ENCODE assay signal across 2 cellular contexts in the genomic region with DNA sequence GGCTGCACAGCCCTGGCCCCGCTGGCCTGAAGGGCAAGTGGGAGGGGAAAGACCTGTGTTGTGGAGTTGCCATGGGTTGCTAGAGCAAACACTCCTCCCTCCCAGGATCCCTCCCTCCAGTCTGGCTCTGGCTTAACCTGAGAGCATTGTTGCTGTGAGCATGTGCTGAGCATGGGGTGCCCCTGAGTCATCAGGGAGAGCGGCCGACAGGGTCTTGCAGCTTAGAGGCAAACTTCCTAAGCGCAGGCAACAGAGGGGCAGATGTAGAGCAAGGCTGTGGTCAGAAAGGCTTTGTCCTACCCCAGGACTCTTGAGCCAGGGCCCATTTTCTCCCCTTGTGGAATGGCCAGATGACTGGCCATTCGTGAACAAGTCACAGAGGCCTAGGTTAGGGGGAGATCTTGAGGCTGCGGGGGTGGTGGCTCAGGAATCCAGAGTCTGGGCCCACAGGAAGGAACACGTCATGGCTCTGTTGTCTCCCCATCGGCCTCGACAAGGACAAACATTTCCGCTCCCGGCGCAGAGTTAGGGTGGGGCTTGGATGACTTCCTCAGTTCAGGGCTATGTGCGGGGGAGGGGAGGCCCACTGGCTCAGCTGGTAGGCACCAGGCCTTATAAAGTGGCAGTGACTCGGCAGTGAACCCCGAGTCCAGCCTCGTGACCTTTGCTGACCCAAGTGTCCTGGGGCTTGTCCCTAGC.
TF ChIP-seq lines count a peak whose summit lies in the region.

No MANE protein-coding gene starts in this region.

TF ChIP-seq in HEK293, 187 proteins besides CTCF, POLR2A, EP300 and RAD21 (continues in another document):
- TF ChIP-seq ZNF274 (IDR thresholded peaks at IDR 0.05; ENCODE audit: low read length) (no peak), ZNF274 (tag by site-specific recombination; IDR thresholded peaks at IDR 0.05; ENCODE audit: borderline replicate concordance) (no peak), ZNF521 (tag by site-specific recombination; IDR thresholded peaks at IDR 0.05) (no peak), ZNF530 (tag by site-specific recombination; IDR thresholded peaks at IDR 0.05; ENCODE audit: low read depth) (no peak), EGR2 (tag by site-specific recombination; IDR thresholded peaks at IDR 0.05; ENCODE audit: low read depth) (peak; percentile 33; the same call in 1 of the 2 replicates), ZNF610 (tag by site-specific recombination; IDR thresholded peaks at IDR 0.05; ENCODE audit: borderline replicate concordance) (no peak), ZNF169 (tag by site-specific recombination; IDR thresholded peaks at IDR 0.05) (no peak), ZIC2 (tag by site-specific recombination; IDR thresholded peaks at IDR 0.05) (peak; percentile 41; the same call in 1 of the 2 replicates), ZNF394 (tag by site-specific recombination; IDR thresholded peaks at IDR 0.05; ENCODE audit: borderline replicate concordance) (no peak), ZFP41 (tag by site-specific recombination; IDR thresholded peaks at IDR 0.05; ENCODE audit: borderline replicate concordance) (no peak), ZNF24 (tag by site-specific recombination; IDR thresholded peaks at IDR 0.05) (peak; percentile 80; the same call in 1 of the 2 replicates), ZNF791 (tag by site-specific recombination; IDR thresholded peaks at IDR 0.05) (no peak), ZNF366 (tag by site-specific recombination; conservative IDR thresholded peaks at IDR 0.05) (peak; percentile 89), ZNF600 (tag by site-specific recombination; IDR thresholded peaks at IDR 0.05) (peak; percentile 99), RBAK (tag by site-specific recombination; IDR thresholded peaks at IDR 0.05) (no peak)
- TF ChIP-seq, protein P1, sequence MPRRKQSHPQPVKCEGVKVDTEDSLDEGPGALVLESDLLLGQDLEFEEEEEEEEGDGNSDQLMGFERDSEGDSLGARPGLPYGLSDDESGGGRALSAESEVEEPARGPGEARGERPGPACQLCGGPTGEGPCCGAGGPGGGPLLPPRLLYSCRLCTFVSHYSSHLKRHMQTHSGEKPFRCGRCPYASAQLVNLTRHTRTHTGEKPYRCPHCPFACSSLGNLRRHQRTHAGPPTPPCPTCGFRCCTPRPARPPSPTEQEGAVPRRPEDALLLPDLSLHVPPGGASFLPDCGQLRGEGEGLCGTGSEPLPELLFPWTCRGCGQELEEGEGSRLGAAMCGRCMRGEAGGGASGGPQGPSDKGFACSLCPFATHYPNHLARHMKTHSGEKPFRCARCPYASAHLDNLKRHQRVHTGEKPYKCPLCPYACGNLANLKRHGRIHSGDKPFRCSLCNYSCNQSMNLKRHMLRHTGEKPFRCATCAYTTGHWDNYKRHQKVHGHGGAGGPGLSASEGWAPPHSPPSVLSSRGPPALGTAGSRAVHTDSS (tag by site-specific recombination; IDR thresholded peaks at IDR 0.05), result no peak
- TF ChIP-seq, protein P2, sequence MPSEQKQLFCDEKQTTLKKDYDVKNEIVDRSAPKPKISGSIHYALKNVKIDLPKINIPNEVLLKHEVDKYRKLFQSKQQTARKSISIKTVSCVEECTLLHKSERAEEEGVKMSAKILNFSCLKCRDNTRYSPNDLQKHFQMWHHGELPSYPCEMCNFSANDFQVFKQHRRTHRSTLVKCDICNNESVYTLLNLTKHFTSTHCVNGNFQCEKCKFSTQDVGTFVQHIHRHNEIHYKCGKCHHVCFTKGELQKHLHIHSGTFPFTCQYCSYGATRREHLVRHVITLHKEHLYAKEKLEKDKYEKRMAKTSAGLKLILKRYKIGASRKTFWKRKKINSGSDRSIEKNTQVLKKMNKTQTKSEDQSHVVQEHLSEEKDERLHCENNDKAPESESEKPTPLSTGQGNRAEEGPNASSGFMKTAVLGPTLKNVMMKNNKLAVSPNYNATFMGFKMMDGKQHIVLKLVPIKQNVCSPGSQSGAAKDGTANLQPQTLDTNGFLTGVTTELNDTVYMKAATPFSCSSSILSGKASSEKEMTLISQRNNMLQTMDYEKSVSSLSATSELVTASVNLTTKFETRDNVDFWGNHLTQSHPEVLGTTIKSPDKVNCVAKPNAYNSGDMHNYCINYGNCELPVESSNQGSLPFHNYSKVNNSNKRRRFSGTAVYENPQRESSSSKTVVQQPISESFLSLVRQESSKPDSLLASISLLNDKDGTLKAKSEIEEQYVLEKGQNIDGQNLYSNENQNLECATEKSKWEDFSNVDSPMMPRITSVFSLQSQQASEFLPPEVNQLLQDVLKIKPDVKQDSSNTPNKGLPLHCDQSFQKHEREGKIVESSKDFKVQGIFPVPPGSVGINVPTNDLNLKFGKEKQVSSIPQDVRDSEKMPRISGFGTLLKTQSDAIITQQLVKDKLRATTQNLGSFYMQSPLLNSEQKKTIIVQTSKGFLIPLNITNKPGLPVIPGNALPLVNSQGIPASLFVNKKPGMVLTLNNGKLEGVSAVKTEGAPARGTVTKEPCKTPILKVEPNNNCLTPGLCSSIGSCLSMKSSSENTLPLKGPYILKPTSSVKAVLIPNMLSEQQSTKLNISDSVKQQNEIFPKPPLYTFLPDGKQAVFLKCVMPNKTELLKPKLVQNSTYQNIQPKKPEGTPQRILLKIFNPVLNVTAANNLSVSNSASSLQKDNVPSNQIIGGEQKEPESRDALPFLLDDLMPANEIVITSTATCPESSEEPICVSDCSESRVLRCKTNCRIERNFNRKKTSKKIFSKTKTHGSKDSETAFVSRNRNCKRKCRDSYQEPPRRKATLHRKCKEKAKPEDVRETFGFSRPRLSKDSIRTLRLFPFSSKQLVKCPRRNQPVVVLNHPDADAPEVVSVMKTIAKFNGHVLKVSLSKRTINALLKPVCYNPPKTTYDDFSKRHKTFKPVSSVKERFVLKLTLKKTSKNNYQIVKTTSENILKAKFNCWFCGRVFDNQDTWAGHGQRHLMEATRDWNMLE (tag by site-specific recombination; conservative IDR thresholded peaks at IDR 0.05; ENCODE audit: low read depth), result peak; percentile 51
- TF ChIP-seq, protein P3, sequence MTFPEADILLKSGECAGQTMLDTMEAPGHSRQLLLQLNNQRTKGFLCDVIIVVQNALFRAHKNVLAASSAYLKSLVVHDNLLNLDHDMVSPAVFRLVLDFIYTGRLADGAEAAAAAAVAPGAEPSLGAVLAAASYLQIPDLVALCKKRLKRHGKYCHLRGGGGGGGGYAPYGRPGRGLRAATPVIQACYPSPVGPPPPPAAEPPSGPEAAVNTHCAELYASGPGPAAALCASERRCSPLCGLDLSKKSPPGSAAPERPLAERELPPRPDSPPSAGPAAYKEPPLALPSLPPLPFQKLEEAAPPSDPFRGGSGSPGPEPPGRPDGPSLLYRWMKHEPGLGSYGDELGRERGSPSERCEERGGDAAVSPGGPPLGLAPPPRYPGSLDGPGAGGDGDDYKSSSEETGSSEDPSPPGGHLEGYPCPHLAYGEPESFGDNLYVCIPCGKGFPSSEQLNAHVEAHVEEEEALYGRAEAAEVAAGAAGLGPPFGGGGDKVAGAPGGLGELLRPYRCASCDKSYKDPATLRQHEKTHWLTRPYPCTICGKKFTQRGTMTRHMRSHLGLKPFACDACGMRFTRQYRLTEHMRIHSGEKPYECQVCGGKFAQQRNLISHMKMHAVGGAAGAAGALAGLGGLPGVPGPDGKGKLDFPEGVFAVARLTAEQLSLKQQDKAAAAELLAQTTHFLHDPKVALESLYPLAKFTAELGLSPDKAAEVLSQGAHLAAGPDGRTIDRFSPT (tag by site-specific recombination; IDR thresholded peaks at IDR 0.05), result peak; percentile 57; the same call in 1 of the 2 replicates

TF ChIP-seq in HepG2, 621 proteins besides CTCF, POLR2A, EP300 and RAD21 (continues in another document):
- peak; percentile 65 for TF ChIP-seq ZNF317 (CRISPR knock-in tag; IDR thresholded peaks at IDR 0.05)
- peak; percentile 37 for TF ChIP-seq RELA (CRISPR knock-in tag; IDR thresholded peaks at IDR 0.05)
- no peak for TF ChIP-seq CBX5 (CRISPR knock-in tag; IDR thresholded peaks at IDR 0.05; ENCODE audit: borderline replicate concordance)
- TF ChIP-seq, protein P4, sequence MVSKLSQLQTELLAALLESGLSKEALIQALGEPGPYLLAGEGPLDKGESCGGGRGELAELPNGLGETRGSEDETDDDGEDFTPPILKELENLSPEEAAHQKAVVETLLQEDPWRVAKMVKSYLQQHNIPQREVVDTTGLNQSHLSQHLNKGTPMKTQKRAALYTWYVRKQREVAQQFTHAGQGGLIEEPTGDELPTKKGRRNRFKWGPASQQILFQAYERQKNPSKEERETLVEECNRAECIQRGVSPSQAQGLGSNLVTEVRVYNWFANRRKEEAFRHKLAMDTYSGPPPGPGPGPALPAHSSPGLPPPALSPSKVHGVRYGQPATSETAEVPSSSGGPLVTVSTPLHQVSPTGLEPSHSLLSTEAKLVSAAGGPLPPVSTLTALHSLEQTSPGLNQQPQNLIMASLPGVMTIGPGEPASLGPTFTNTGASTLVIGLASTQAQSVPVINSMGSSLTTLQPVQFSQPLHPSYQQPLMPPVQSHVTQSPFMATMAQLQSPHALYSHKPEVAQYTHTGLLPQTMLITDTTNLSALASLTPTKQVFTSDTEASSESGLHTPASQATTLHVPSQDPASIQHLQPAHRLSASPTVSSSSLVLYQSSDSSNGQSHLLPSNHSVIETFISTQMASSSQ (IDR thresholded peaks at IDR 0.05; ENCODE audit: low read depth), result no peak
- TF ChIP-seq, protein P4 (CRISPR knock-in tag; IDR thresholded peaks at IDR 0.05; ENCODE audit: borderline replicate concordance), result peak; percentile 74; the same call in 1 of the 2 replicates
- TF ChIP-seq, protein P5, sequence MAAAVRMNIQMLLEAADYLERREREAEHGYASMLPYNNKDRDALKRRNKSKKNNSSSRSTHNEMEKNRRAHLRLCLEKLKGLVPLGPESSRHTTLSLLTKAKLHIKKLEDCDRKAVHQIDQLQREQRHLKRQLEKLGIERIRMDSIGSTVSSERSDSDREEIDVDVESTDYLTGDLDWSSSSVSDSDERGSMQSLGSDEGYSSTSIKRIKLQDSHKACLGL (CRISPR knock-in tag; IDR thresholded peaks at IDR 0.05), result peak; percentile 31; the same call in 1 of the 2 replicates
- peak; percentile 57 for TF ChIP-seq FOXK1 (CRISPR knock-in tag; IDR thresholded peaks at IDR 0.05; ENCODE audit: borderline replicate concordance, low read depth)
- no peak for TF ChIP-seq HCFC1 (IDR thresholded peaks at IDR 0.05; ENCODE audit: low read depth, low read length)
- peak; percentile 60; the same call in 1 of the 2 replicates for TF ChIP-seq THAP11 (CRISPR knock-in tag; IDR thresholded peaks at IDR 0.05)
- TF ChIP-seq TEAD3 (CRISPR knock-in tag; optimal IDR thresholded peaks at IDR 0.05; ENCODE audit: borderline replicate concordance), result peak; percentile 45
- no peak for TF ChIP-seq MED8 (CRISPR knock-in tag; IDR thresholded peaks at IDR 0.05; ENCODE audit: insufficient replicate concordance)
- TF ChIP-seq SNAI1 (CRISPR knock-in tag; IDR thresholded peaks at IDR 0.05; ENCODE audit: borderline replicate concordance), result 0 out of 2 replicates have a peak, but pooled peaks have one; percentile 4
- TF ChIP-seq, protein P6, sequence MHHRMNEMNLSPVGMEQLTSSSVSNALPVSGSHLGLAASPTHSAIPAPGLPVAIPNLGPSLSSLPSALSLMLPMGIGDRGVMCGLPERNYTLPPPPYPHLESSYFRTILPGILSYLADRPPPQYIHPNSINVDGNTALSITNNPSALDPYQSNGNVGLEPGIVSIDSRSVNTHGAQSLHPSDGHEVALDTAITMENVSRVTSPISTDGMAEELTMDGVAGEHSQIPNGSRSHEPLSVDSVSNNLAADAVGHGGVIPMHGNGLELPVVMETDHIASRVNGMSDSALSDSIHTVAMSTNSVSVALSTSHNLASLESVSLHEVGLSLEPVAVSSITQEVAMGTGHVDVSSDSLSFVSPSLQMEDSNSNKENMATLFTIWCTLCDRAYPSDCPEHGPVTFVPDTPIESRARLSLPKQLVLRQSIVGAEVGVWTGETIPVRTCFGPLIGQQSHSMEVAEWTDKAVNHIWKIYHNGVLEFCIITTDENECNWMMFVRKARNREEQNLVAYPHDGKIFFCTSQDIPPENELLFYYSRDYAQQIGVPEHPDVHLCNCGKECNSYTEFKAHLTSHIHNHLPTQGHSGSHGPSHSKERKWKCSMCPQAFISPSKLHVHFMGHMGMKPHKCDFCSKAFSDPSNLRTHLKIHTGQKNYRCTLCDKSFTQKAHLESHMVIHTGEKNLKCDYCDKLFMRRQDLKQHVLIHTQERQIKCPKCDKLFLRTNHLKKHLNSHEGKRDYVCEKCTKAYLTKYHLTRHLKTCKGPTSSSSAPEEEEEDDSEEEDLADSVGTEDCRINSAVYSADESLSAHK (CRISPR knock-in tag; IDR thresholded peaks at IDR 0.05; ENCODE audit: borderline replicate concordance), result no peak
- TF ChIP-seq JUN (CRISPR knock-in tag; IDR thresholded peaks at IDR 0.05), result peak; percentile 85
- TF ChIP-seq ZNF563 (CRISPR knock-in tag; IDR thresholded peaks at IDR 0.05), result peak; percentile 84; the same call in 1 of the 2 replicates
- no peak for TF ChIP-seq NFRKB (IDR thresholded peaks at IDR 0.05)
- TF ChIP-seq MXI1 (IDR thresholded peaks at IDR 0.05; ENCODE audit: borderline replicate concordance, low read depth, low read length), result peak; percentile 98
- TF ChIP-seq, protein P7, sequence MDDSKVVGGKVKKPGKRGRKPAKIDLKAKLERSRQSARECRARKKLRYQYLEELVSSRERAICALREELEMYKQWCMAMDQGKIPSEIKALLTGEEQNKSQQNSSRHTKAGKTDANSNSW (CRISPR knock-in tag; IDR thresholded peaks at IDR 0.05; ENCODE audit: borderline replicate concordance), result no peak
- TF ChIP-seq MEIS1 (CRISPR knock-in tag; IDR thresholded peaks at IDR 0.05; ENCODE audit: borderline replicate concordance), result 0 out of 2 replicates have a peak, but pooled peaks have one; percentile 24
- peak; percentile 79; the same call in 1 of the 2 replicates for TF ChIP-seq MIER3 (CRISPR knock-in tag; IDR thresholded peaks at IDR 0.05; ENCODE audit: borderline replicate concordance)
- TF ChIP-seq, protein P8, sequence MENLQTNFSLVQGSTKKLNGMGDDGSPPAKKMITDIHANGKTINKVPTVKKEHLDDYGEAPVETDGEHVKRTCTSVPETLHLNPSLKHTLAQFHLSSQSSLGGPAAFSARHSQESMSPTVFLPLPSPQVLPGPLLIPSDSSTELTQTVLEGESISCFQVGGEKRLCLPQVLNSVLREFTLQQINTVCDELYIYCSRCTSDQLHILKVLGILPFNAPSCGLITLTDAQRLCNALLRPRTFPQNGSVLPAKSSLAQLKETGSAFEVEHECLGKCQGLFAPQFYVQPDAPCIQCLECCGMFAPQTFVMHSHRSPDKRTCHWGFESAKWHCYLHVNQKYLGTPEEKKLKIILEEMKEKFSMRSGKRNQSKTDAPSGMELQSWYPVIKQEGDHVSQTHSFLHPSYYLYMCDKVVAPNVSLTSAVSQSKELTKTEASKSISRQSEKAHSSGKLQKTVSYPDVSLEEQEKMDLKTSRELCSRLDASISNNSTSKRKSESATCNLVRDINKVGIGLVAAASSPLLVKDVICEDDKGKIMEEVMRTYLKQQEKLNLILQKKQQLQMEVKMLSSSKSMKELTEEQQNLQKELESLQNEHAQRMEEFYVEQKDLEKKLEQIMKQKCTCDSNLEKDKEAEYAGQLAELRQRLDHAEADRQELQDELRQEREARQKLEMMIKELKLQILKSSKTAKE (CRISPR knock-in tag; IDR thresholded peaks at IDR 0.05; ENCODE audit: borderline replicate concordance), result peak; percentile 75; the same call in 1 of the 2 replicates
